34 cellular contexts compared by ENCODE assay signal in the genomic region with DNA sequence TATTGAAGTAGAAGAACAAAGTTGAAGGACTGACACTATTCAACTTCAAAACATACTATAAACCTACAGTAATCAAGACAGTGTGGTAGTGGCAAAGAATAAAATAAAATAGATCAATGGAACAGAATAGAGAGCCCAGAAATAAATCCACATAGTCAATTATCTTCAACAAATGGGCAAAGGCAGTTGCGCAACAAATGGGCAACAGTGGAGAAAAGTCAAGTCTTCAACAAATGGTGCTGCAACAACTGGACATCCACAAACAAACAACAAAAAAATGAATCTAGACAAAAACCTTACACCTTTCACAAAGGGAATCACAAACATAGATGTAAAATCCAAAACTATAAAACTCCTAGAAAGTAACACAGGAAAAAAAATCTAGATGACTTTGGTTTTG. TPM values are rescaled to one million over a fixed set of nuclear protein-coding genes. Genes with fewer than 3 reads are reported as not detected.
"Had no signal": no experiment of that assay in that cellular context is flagged by ENCODE, and none has a peak within 500 bp of the region (broad histone marks: within the 10 kb centered on the region; RNA-seq: fewer than 3 reads in every experiment).

No MANE protein-coding gene starts in this region.

- FAIRE-seq: kidney had no signal

- H3K27me3 ChIP-seq: gastrocnemius medialis, hepatocyte, neural progenitor cell, suprapubic skin, transverse colon, upper lobe of right lung, uterus had no signal

- H3K4me3 Mint-ChIP-seq: dendritic cell treated with granulocyte-macrophage colony-stimulating factor and Interleukin-4, amounts not matched to agents 40 ng/mL and 50 ng/mL, for 4 days; endodermal cell; memory B cell; mesothelial cell of epicardium; naive B cell; nephron; neural progenitor cell; stimulated activated naive CD8-positive, alpha-beta T cell treated with anti-CD3 and anti-CD28 coated beads, Interleukin-15, amount 100 ng/mL, for 72 hours had no signal

- H2AFZ ChIP-seq: hepatocyte, neural progenitor cell, parathyroid adenoma had no signal

- H3K4me1 ChIP-seq: gastrocnemius medialis, neural progenitor cell, parathyroid adenoma, suprapubic skin, transverse colon, upper lobe of right lung, uterus had no signal

- H3K27ac Mint-ChIP-seq: dendritic cell treated with granulocyte-macrophage colony-stimulating factor and Interleukin-4, amounts not matched to agents 40 ng/mL and 50 ng/mL, for 4 days; endodermal cell; memory B cell; mesothelial cell of epicardium; naive B cell; nephron; neural progenitor cell; progenitor cell of endocrine pancreas; stimulated activated naive CD8-positive, alpha-beta T cell treated with anti-CD3 and anti-CD28 coated beads, Interleukin-15, amount 100 ng/mL, for 72 hours had no signal

- H3K4me3 ChIP-seq: gastrocnemius medialis, hepatocyte, lung, mucosa of descending colon, neural progenitor cell, smooth muscle cell, suprapubic skin, transverse colon, upper lobe of right lung, uterus had no signal

- DNase-seq: effector CD8-positive, alpha-beta T cell; endodermal cell; foreskin fibroblast; gastrocnemius medialis; head of caudate nucleus; kidney; mucosa of descending colon; naive B cell; stimulated activated CD4-positive, alpha-beta T cell treated with anti-CD3 and anti-CD28 coated beads, Interleukin-12 subunit alpha, Interleukin-12 subunit beta, amount 100 ng/mL, for 4 hours; stimulated activated CD4-positive, alpha-beta T cell treated with anti-CD3 and anti-CD28 coated beads, Interleukin-1b, Interleukin-23, amount 100 ng/mL, for 48 hours; stimulated activated CD4-positive, alpha-beta T cell treated with anti-CD3 and anti-CD28 coated beads, Interleukin-4, amount 100 ng/mL, for 1 hour; stimulated activated CD8-positive, alpha-beta memory T cell treated with anti-CD3 and anti-CD28 coated beads, Interleukin-4, amount 100 ng/mL, for 48 hours; stimulated activated naive CD4-positive, alpha-beta T cell; stimulated activated naive CD8-positive, alpha-beta T cell treated with anti-CD3 and anti-CD28 coated beads, Interleukin-15, amount 100 ng/mL, for 72 hours; transverse colon; upper lobe of right lung; uterus had no signal

- H3K4me1 Mint-ChIP-seq: endodermal cell; memory B cell; mesothelial cell of epicardium; naive B cell; nephron; neural progenitor cell; stimulated activated naive CD8-positive, alpha-beta T cell treated with anti-CD3 and anti-CD28 coated beads, Interleukin-15, amount 100 ng/mL, for 72 hours had no signal

- H3K36me3 ChIP-seq: gastrocnemius medialis, upper lobe of right lung, uterus had no signal

- ATAC-seq: esophagus mucosa; gastrocnemius medialis; left lobe of liver; mucosa of descending colon; sciatic nerve; stimulated activated naive CD8-positive, alpha-beta T cell treated with anti-CD3 and anti-CD28 coated beads, Interleukin-15, amount 100 ng/mL, for 72 hours; upper lobe of right lung had no signal

- H3K79me2 ChIP-seq: hepatocyte, parathyroid adenoma had no signal

- H3K27ac ChIP-seq: epithelial cell of prostate, gastrocnemius medialis, hepatocyte, neural progenitor cell, parathyroid adenoma, suprapubic skin, transverse colon, upper lobe of right lung, uterus had no signal

- H3K9ac ChIP-seq: neural progenitor cell, parathyroid adenoma had no signal

- H3K4me2 ChIP-seq: hepatocyte, neural progenitor cell, smooth muscle cell had no signal

- H3K9me3 ChIP-seq: gastrocnemius medialis, mucosa of descending colon, suprapubic skin, uterus had no signal

- H3K27me3 Mint-ChIP-seq: dendritic cell treated with granulocyte-macrophage colony-stimulating factor and Interleukin-4, amounts not matched to agents 40 ng/mL and 50 ng/mL, for 4 days; memory B cell; naive B cell; progenitor cell of endocrine pancreas; stimulated activated naive CD8-positive, alpha-beta T cell treated with anti-CD3 and anti-CD28 coated beads, Interleukin-15, amount 100 ng/mL, for 72 hours had no signal

RNA-seq across cellular contexts. Expression of a gene that starts 38.4 kb away (rescaled TPM):
- total RNA-seq: esophagus mucosa, gastrocnemius medialis, left lobe of liver, osteoblast, sciatic nerve, upper lobe of right lung, uterus had no signal
- polyA plus RNA-seq: liver had no signal
